16 cellular contexts compared by ENCODE assay signal in the genomic region with DNA sequence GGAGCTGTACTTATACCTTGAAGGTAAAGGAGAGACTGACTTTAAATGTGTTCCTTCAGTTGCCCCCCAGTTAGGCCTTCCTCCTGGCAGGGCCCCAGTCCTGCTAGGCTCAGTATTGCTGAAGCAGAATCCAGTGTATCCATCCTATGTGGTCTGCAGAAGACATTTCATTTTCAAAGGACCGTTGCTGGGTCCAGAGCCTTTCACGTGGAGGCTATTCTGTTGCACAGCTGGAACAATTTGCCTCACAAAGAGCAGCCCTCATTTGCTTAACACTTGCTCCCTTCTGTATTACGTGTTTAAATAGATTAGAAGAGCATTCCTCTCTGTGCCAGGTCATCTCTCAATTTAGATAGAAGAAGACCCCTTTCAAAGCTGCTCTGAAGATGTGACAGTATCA.
"Had no signal": no experiment of that assay in that cellular context is flagged by ENCODE, and none has a peak within 500 bp of the region (broad histone marks: within the 10 kb centered on the region; RNA-seq: fewer than 3 reads in every experiment).

No MANE protein-coding gene starts in this region.

- H3K27ac Mint-ChIP-seq: activated CD4-positive, alpha-beta memory T cell treated with anti-CD3 and anti-CD28 coated beads, Interleukin-2, amount 10 ng/mL, durations not matched to agents 7 days and 5 days; activated CD4-positive, alpha-beta T cell treated with anti-CD3 and anti-CD28 coated beads for 36 hours; activated naive CD8-positive, alpha-beta T cell treated with anti-CD3 and anti-CD28 coated beads for 36 hours had no signal

- H3K4me1 Mint-ChIP-seq: activated CD4-positive, alpha-beta memory T cell treated with anti-CD3 and anti-CD28 coated beads, Interleukin-2, amount 10 ng/mL, durations not matched to agents 7 days and 5 days; activated CD4-positive, alpha-beta T cell treated with anti-CD3 and anti-CD28 coated beads for 36 hours; activated naive CD8-positive, alpha-beta T cell treated with anti-CD3 and anti-CD28 coated beads for 36 hours had no signal

- H3K27ac ChIP-seq: dorsolateral prefrontal cortex, esophagus muscularis mucosa, tibial artery, vagina, VCaP had no signal

- H3K36me3 Mint-ChIP-seq: activated naive CD8-positive, alpha-beta T cell treated with anti-CD3 and anti-CD28 coated beads for 36 hours had no signal

- H3K9me3 Mint-ChIP-seq: activated CD4-positive, alpha-beta memory T cell treated with anti-CD3 and anti-CD28 coated beads, Interleukin-2, amount 10 ng/mL, durations not matched to agents 7 days and 5 days; activated naive CD8-positive, alpha-beta T cell treated with anti-CD3 and anti-CD28 coated beads for 36 hours; neural crest cell had no signal

- H3K4me1 ChIP-seq: esophagus muscularis mucosa, vagina had no signal

- H3K9me3 ChIP-seq: esophagus muscularis mucosa, tibial artery, vagina had no signal

- DNase-seq: activated CD4-positive, alpha-beta memory T cell treated with anti-CD3 and anti-CD28 coated beads, Interleukin-2, amount 10 ng/mL, durations not matched to agents 7 days and 5 days; activated CD4-positive, alpha-beta T cell treated with anti-CD3 and anti-CD28 coated beads for 36 hours; activated gamma-delta T cell treated with Interleukin-2 at 50 U/mL for 16 hours; activated naive CD8-positive, alpha-beta T cell treated with anti-CD3 and anti-CD28 coated beads for 36 hours; activated T-cell treated with anti-CD3 and anti-CD28 coated beads, Interleukin-2, amount 50 U/mL, for 48 hours; dorsolateral prefrontal cortex; glutamatergic neuron; posterior cingulate gyrus; right cardiac atrium; small intestine; T1000; tibial artery had no signal

- H3K4me3 Mint-ChIP-seq: activated CD4-positive, alpha-beta memory T cell treated with anti-CD3 and anti-CD28 coated beads, Interleukin-2, amount 10 ng/mL, durations not matched to agents 7 days and 5 days; activated CD4-positive, alpha-beta T cell treated with anti-CD3 and anti-CD28 coated beads for 36 hours; activated naive CD8-positive, alpha-beta T cell treated with anti-CD3 and anti-CD28 coated beads for 36 hours; neural crest cell had no signal

- H3K27me3 ChIP-seq: dorsolateral prefrontal cortex, esophagus muscularis mucosa, tibial artery, vagina had no signal

- ATAC-seq: activated CD4-positive, alpha-beta T cell treated with anti-CD3 and anti-CD28 coated beads for 36 hours; right cardiac atrium had no signal

- H3K4me3 ChIP-seq: dorsolateral prefrontal cortex, esophagus muscularis mucosa, tibial artery, vagina had no signal

- H3K27me3 Mint-ChIP-seq: activated CD4-positive, alpha-beta memory T cell treated with anti-CD3 and anti-CD28 coated beads, Interleukin-2, amount 10 ng/mL, durations not matched to agents 7 days and 5 days had no signal

- H3K36me3 ChIP-seq: esophagus muscularis mucosa, tibial artery, vagina had no signal
